Comparison of ENCODE assay signal across 16 cellular contexts in the genomic region with DNA sequence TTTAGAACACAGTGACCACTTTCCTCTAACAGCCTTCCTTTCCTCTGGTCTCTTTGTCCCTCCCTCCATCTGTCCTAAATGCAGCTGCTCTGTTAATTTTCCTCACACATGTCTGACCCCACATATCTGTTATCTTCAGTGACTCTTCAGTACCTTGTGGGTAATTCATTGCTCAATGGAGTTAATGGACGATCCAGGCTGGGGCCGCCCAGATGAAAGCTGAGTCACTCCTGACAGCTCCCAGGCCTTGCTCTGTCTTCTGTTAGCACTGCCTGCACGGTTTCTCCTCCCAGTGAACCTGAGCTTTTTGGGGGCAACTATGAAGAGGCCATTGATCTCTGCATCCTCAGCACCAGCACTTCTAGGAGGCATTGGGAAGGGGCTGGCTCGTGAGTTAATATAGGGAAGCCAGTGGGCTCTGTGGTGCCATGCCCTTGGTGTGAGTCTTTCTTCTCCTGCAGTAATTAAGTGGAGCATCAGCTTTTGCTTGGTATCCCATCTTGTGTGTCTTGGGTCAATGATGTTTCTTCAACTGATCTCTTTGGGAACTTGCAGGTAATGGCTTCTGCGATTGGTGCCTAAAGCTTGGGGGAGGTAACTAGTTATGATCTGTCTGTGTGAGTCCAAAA.
DNase-seq lines count a peak whose midpoint lies in the region; ATAC-seq and TF ChIP-seq lines count a peak whose summit lies in the region.
"Had no signal": no experiment of that assay in that cellular context is flagged by ENCODE, and none has a peak within 500 bp of the region (broad histone marks: within the 10 kb centered on the region; RNA-seq: fewer than 3 reads in every experiment).

No MANE protein-coding gene starts in this region.

- no peak overlapping the region for H3K27ac ChIP-seq in IMR-90 (ENCODE audit: insufficient read depth, low read length)
- no peak overlapping the region for H3K27ac ChIP-seq in adrenal gland
- H3K27ac ChIP-seq: gastrocnemius medialis, neutrophil, upper lobe of left lung had no signal

- WGBS in IMR-90 (ENCODE audit: extremely low coverage in 2 of 2, insufficient read length in 1 of 2), 2 experiments, result 38% methylated on average over 2 of the region's 5 CpGs; no CpG with 5 or more reads in 1 of the 2 experiments
- WGBS in adrenal gland, 4 donors, result 47 to 53% (median 50%) methylated on average over 5 of the region's 5 CpGs

- dilution Hi-C loops in IMR-90 (cut with HindIII; ENCODE audit: low sequenced_read_pairs, unreplicated experiment), result no loop called here

- H3K27me3 ChIP-seq in BE2C (0 out of 2 replicates have a peak, but pooled peaks cover 6% of the 10 kb centered on the region), IMR-90 (ENCODE audit: control insufficient read depth, insufficient read depth, low read length) (peaks cover 10% of the 10 kb centered on the region), adrenal gland (no peaks in the 10 kb centered on the region)
- H3K27me3 ChIP-seq: upper lobe of left lung had no signal

- H2BK15ac ChIP-seq in IMR-90 (ENCODE audit: low read depth, low read length), result no peak overlapping the region

- TF ChIP-seq RAD21 in IMR-90 (IDR thresholded peaks at IDR 0.05; ENCODE audit: low read length), result no peak

- no peak overlapping the region for H3K14ac ChIP-seq in IMR-90 (replicated peaks; ENCODE audit: low read depth, low read length)

- no peak overlapping the region for H3K9ac ChIP-seq in IMR-90 (ENCODE audit: low read depth, low read length)

- CTCF ChIA-PET in IMR-90 (lab: Yijun Ruan, JAX), result interaction anchor here (1.1 kb wide), 1 partner anchor 117 kb away, joined by 3 read pairs; no protein-coding TSS in a partner anchor

- H3K36me3 ChIP-seq in BE2C (no peaks in the 10 kb centered on the region), IMR-90 (ENCODE audit: control insufficient read depth, insufficient read depth, low read length) (no peaks in the 10 kb centered on the region), adrenal gland (replicated peaks in 1 of 2) (no peaks in the 10 kb centered on the region)
- H3K36me3 ChIP-seq: gastrocnemius medialis, neutrophil, upper lobe of left lung had no signal

- H3K4me2 ChIP-seq in IMR-90 (ENCODE audit: low read depth, low read length), result no peak overlapping the region

- no peak overlapping the region for H2AFZ ChIP-seq in IMR-90 (replicated peaks; ENCODE audit: low read length, poor library complexity)

- H3K4me1 ChIP-seq in BE2C, result peaks cover 5% of the 10 kb centered on the region
- H3K4me1 ChIP-seq in IMR-90 (ENCODE audit: control insufficient read depth, insufficient read depth, low read length), result no peaks in the 10 kb centered on the region
- H3K4me1 ChIP-seq in adrenal gland (replicated peaks in 1 of 2), result no peaks in the 10 kb centered on the region
- H3K4me1 ChIP-seq: gastrocnemius medialis, upper lobe of left lung had no signal

- no TSS peak for BruUV-seq in IMR-90 (replicated peaks; lab: Mats Ljungman, UMichigan)

- no peak overlapping the region for H4K8ac ChIP-seq in IMR-90 (ENCODE audit: low read depth in 2 of 2, low read length in 2 of 2)

- no peak overlapping the region for H4K5ac ChIP-seq in IMR-90 (ENCODE audit: low read depth, low read length)

- peak; percentile 95 for ATAC-seq in IMR-90 (ENCODE audit: low read depth)
- ATAC-seq: gastrocnemius medialis had no signal

- no peak overlapping the region for H3K4me3 ChIP-seq in BE2C (ENCODE audit: low read depth, low read length)
- H3K4me3 ChIP-seq in IMR-90 (ENCODE audit: insufficient read depth, low read depth, low read length), result no peak overlapping the region
- no peak overlapping the region for H3K4me3 ChIP-seq in adrenal gland
- H3K4me3 ChIP-seq: gastrocnemius medialis, upper lobe of left lung had no signal

- POLR2A ChIA-PET in IMR-90 (lab: Charles Lee; ENCODE audit: unreplicated experiment), result interaction anchor here (0.6 kb wide), 1 partner anchor 17 kb away, joined by 3 read pairs; no protein-coding TSS in a partner anchor

- no peak overlapping the region for H4K91ac ChIP-seq in IMR-90 (ENCODE audit: insufficient read depth, low read depth, low read length)

- H3K56ac ChIP-seq in IMR-90 (ENCODE audit: extremely low read depth, insufficient read depth, low read length), result no peak overlapping the region

- no peak overlapping the region for H2BK20ac ChIP-seq in IMR-90 (ENCODE audit: low read depth, low read length)

- no peak overlapping the region for H2AK9ac ChIP-seq in IMR-90 (replicated peaks; ENCODE audit: low read depth, low read length, poor library complexity)

- DNase-seq in BE2C (peak; percentile 68), IMR-90 (peak; percentile 55), adrenal gland (peak in 6 of 7 donors; percentile 49 to 71 (median 64)), islet precursor cell (peak; percentile 82), SKM-1 treated with dmso at 0.1 percent for 144 hours (lab: John Stamatoyannopoulos, UW; ENCODE audit: unreplicated experiment) (no peak), midbrain (lab: John Stamatoyannopoulos, UW) (no peak), iPS-NIHi7 (ENCODE audit: extremely low spot score) (no peak), SW480 (ENCODE audit: low spot score) (no peak)
- DNase-seq: activated CD4-positive, alpha-beta T cell treated with anti-CD3 and anti-CD28 coated beads, Interleukin-2, amount 50 U/mL, for 4 hours; activated gamma-delta T cell; AML-193; gastrocnemius medialis; GDM1; stimulated activated CD4-positive, alpha-beta T cell treated with anti-CD3 and anti-CD28 coated beads, Interleukin-15, amount 100 ng/mL, for 24 hours; upper lobe of left lung had no signal

- no peak overlapping the region for H3K18ac ChIP-seq in IMR-90 (ENCODE audit: low read depth, low read length)

- TF ChIP-seq POLR2A in IMR-90 (IDR thresholded peaks at IDR 0.05; ENCODE audit: low read depth, low read length) (no peak), adrenal gland (IDR thresholded peaks at IDR 0.05) (no peak)

- intact Hi-C loops in IMR-90 (cut with micrococcal nuclease), result no loop called here
- intact Hi-C loops in adrenal gland (cut with DNase I), result no loop called here

- in situ Hi-C loops in IMR-90 (cut with MboI; ENCODE audit: low sequenced_read_pairs), result no loop called here

- TF ChIP-seq CTCF in BE2C (IDR thresholded peaks at IDR 0.05; ENCODE audit: low read depth, low read length) (no peak), IMR-90 (conservative IDR thresholded peaks at IDR 0.05; ENCODE audit: low read depth, low read length) (no peak), adrenal gland (IDR thresholded peaks at IDR 0.05) (no peak)

- H3K9me3 ChIP-seq in BE2C (no peaks in the 10 kb centered on the region), IMR-90 (ENCODE audit: control insufficient read depth, insufficient read depth, low read length) (peaks cover 2% of the 10 kb centered on the region; the same call in 1 of the 2 replicates), adrenal gland (replicated peaks in 1 of 3) (no peaks in the 10 kb centered on the region)
- H3K9me3 ChIP-seq: gastrocnemius medialis, neutrophil had no signal

- no peak overlapping the region; the same call in 1 of the 2 replicates for H3K23ac ChIP-seq in IMR-90 (ENCODE audit: low read depth, low read length)

- H3K79me1 ChIP-seq in IMR-90 (ENCODE audit: low read depth in 1 of 2, low read length in 2 of 2), result no peaks in the 10 kb centered on the region

- no peaks in the 10 kb centered on the region for H4K20me1 ChIP-seq in IMR-90 (ENCODE audit: insufficient read depth, low read length)

- H2BK120ac ChIP-seq in IMR-90 (ENCODE audit: low read depth, low read length), result no peak overlapping the region

- no peak overlapping the region for H3K4ac ChIP-seq in IMR-90 (ENCODE audit: low read depth, low read length)

- H2BK5ac ChIP-seq in IMR-90 (ENCODE audit: low read depth, low read length, poor library complexity, severe bottlenecking), result no peak overlapping the region

- H2AK5ac ChIP-seq in IMR-90 (ENCODE audit: low read depth, low read length), result no peak overlapping the region

- no peaks in the 10 kb centered on the region for H3K9me1 ChIP-seq in IMR-90 (ENCODE audit: insufficient read depth, low read length)

TF ChIP-seq in IMR-90, 13 proteins besides CTCF, POLR2A, EP300 and RAD21:
- TF ChIP-seq BHLHE40 (IDR thresholded peaks at IDR 0.05; ENCODE audit: low read depth, low read length) (peak; percentile 88), MXI1 (IDR thresholded peaks at IDR 0.05; ENCODE audit: borderline replicate concordance, low read depth, low read length) (no peak), NFE2L2 (IDR thresholded peaks at IDR 0.05; ENCODE audit: low read depth, low read length) (peak; percentile 43; the same call in 1 of the 2 replicates), CEBPB (IDR thresholded peaks at IDR 0.05; ENCODE audit: low read depth, low read length) (peak; percentile 80)

Comparison
In these comparisons a context has a peak if more than half of its experiments do, and no peak if none do; other contexts are left out.
1. DNase-seq: peak in BE2C (single experiment), IMR-90 (single experiment), adrenal gland (6 of 7) and islet precursor cell (single experiment); none in SKM-1 treated with dmso at 0.1 percent for 144 hours (single experiment), midbrain (single experiment), iPS-NIHi7 (single experiment) and SW480 (single experiment).